Comparison of ENCODE assay signal across 1 cellular context in the genomic region with DNA sequence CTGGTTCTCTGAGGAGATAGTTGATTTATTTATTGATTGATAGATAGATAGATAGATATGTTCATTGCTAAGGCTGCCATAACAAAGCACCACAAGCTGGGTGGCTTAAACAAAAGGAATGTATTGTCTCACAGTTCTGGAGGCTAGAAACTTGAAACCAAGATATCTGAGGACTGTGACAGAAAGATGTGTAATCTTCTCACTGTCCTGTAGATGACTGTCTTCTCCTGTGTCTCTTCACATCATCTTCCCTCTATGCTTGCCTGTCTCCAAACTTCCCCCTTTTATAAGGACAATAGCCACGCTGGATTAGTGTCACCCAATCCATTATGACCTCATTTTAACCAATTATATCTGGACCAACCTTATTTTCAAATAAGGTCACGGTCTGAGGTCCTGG.
TF ChIP-seq lines count a peak whose summit lies in the region.

No MANE protein-coding gene starts in this region.

TF ChIP-seq in HepG2, 621 proteins besides CTCF, POLR2A, EP300 and RAD21 (continued from another document):
- no peak for TF ChIP-seq DRAP1 (CRISPR knock-in tag; IDR thresholded peaks at IDR 0.05)
- TF ChIP-seq ARID4A (CRISPR knock-in tag; IDR thresholded peaks at IDR 0.05; ENCODE audit: borderline replicate concordance), result no peak
- no peak for TF ChIP-seq ZSCAN30 (CRISPR knock-in tag; IDR thresholded peaks at IDR 0.05)
